ENCODE assay signal across 16 cellular contexts in the genomic region with DNA sequence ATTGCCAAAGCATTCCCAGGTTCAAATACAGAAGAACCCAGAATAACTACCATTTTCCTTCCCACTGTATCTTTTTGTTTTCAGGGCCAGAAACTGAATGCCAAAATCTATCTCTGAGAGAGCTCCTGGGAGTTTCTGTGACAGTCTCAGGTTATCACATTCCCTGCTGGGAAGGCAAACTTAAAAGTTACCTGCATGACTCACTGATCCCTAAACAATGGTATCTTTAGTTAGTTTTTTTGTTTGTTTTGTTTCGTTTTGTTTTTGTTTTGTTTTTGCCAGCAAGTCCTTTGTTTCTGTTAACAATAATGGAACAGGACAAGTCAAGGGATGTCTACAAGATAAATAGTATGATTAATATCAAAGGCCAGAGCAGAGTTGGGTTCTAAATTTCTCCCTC. TPM values are rescaled to one million over a fixed set of nuclear protein-coding genes. Genes with fewer than 3 reads are reported as not detected.
DNase-seq lines count a peak whose midpoint lies in the region; TF ChIP-seq lines count a peak whose summit lies in the region.
"Had no signal": no experiment of that assay in that cellular context is flagged by ENCODE, and none has a peak within 500 bp of the region (broad histone marks: within the 10 kb centered on the region; RNA-seq: fewer than 3 reads in every experiment).

No MANE protein-coding gene starts in this region.

- peak overlapping the region; percentile 36; the same call in 1 of the 2 replicates for H3K27ac ChIP-seq in C4-2B
- no peak overlapping the region for H3K27ac ChIP-seq in HUES6 (ENCODE audit: low read depth, low read length)
- H3K27ac ChIP-seq in endodermal cell (ENCODE audit: low read depth, low read length) = no peak overlapping the region
- H3K27ac ChIP-seq in mesendoderm (ENCODE audit: low read depth, low read length) = peak overlapping the region; percentile 64
- H3K27ac ChIP-seq in WERI-Rb-1 = no peak overlapping the region
- H3K27ac ChIP-seq: HL-60 had no signal

- no peak overlapping the region for H2BK120ac ChIP-seq in mesendoderm (ENCODE audit: low read depth, low read length)

- no peak overlapping the region for H3K23ac ChIP-seq in mesendoderm (ENCODE audit: low read length)

- H4K8ac ChIP-seq in mesendoderm (ENCODE audit: low read depth, low read length) = no peak overlapping the region

- H3K9me3 ChIP-seq in HUES6 (ENCODE audit: control insufficient read depth, insufficient read depth, low read depth, low read length) = no peaks in the 10 kb centered on the region
- peaks cover 7% of the 10 kb centered on the region for H3K9me3 ChIP-seq in endodermal cell (ENCODE audit: control insufficient read depth, low read length)
- no peaks in the 10 kb centered on the region for H3K9me3 ChIP-seq in WERI-Rb-1 (ENCODE audit: severe bottlenecking)
- H3K9me3 ChIP-seq: Caco-2 had no signal

- peaks cover 5% of the 10 kb centered on the region for H3K9me3 Mint-ChIP-seq in endodermal cell
- no peaks in the 10 kb centered on the region for H3K9me3 Mint-ChIP-seq in activated CD4-positive, alpha-beta T cell treated with anti-CD3 and anti-CD28 coated beads, Interleukin-2, amount 10 ng/mL, durations not matched to agents 24 days and 14 days
- H3K9me3 Mint-ChIP-seq: CD8-positive, alpha-beta memory T cell had no signal

- no peak overlapping the region for H2BK5ac ChIP-seq in mesendoderm (ENCODE audit: low read length)

- H3K56ac ChIP-seq in mesendoderm (ENCODE audit: low read length) = peak overlapping the region; percentile 69

- DNase-seq in endodermal cell = peak; percentile 57
- peak; percentile 79 for DNase-seq in mesendoderm
- DNase-seq in activated CD4-positive, alpha-beta T cell treated with anti-CD3 and anti-CD28 coated beads, Interleukin-2, amount 10 ng/mL, durations not matched to agents 24 days and 14 days = no peak
- DNase-seq in central memory CD4-positive, alpha-beta T cell = no peak
- DNase-seq in WERI-Rb-1 = no peak
- no peak for DNase-seq in kidney tubule cell (ENCODE audit: low spot score)
- DNase-seq: C1 segment of cervical spinal cord; Caco-2; CD8-positive, alpha-beta memory T cell; DND-41; GDM1; HCEC 1CT had no signal

- H3K18ac ChIP-seq in mesendoderm (ENCODE audit: low read length) = peak overlapping the region; percentile 25

- peaks cover 29% of the 10 kb centered on the region for H3K36me3 Mint-ChIP-seq in endodermal cell (ENCODE audit: low read depth)
- H3K36me3 Mint-ChIP-seq in activated CD4-positive, alpha-beta T cell treated with anti-CD3 and anti-CD28 coated beads, Interleukin-2, amount 10 ng/mL, durations not matched to agents 24 days and 14 days (ENCODE audit: low read depth) = peaks cover 12% of the 10 kb centered on the region

- H3K4me3 ChIP-seq in HUES6 (ENCODE audit: low read depth, low read length) = no peak overlapping the region
- peak overlapping the region; percentile 19 for H3K4me3 ChIP-seq in endodermal cell (ENCODE audit: low read length)
- no peak overlapping the region for H3K4me3 ChIP-seq in mesendoderm (ENCODE audit: low read length)
- H3K4me3 ChIP-seq in WERI-Rb-1 (ENCODE audit: low read depth, low read length) = no peak overlapping the region

- H2AK5ac ChIP-seq in mesendoderm (ENCODE audit: low read length) = no peak overlapping the region

- H3K4ac ChIP-seq in mesendoderm (ENCODE audit: low read depth, low read length) = no peak overlapping the region

- H3K4me1 ChIP-seq in HUES6 (ENCODE audit: control insufficient read depth, insufficient read depth, low read length) (peaks cover 14% of the 10 kb centered on the region), endodermal cell (ENCODE audit: control insufficient read depth, insufficient read depth, low read length) (peaks cover 15% of the 10 kb centered on the region), mesendoderm (ENCODE audit: control insufficient read depth, low read depth, low read length) (peaks cover 10% of the 10 kb centered on the region)

- peak overlapping the region; percentile 95 for H3K27ac Mint-ChIP-seq in endodermal cell
- no peak overlapping the region for H3K27ac Mint-ChIP-seq in activated CD4-positive, alpha-beta T cell treated with anti-CD3 and anti-CD28 coated beads, Interleukin-2, amount 10 ng/mL, durations not matched to agents 24 days and 14 days
- H3K27ac Mint-ChIP-seq: B cell; CD8-positive, alpha-beta memory T cell had no signal

- no peak overlapping the region for H2BK15ac ChIP-seq in mesendoderm (replicated peaks; ENCODE audit: low read depth)

- WGBS in endodermal cell (ENCODE audit: insufficient coverage in 1 of 2, insufficient read length in 1 of 2), 2 experiments = 17 to 57% methylated on average over 1 of the region's 1 CpG
- whole genome bisulfite sequencing in mesendoderm (ENCODE audit: extremely low coverage, insufficient coverage, low lambda C conversion rate) = no CpG with 5 or more reads among the region's 1 CpG

- H3K79me2 ChIP-seq in mesendoderm (ENCODE audit: control insufficient read depth, insufficient read depth, low read length) = no peaks in the 10 kb centered on the region

- H3K79me1 ChIP-seq in mesendoderm (ENCODE audit: low read length) = peaks cover 4% of the 10 kb centered on the region

- no peaks in the 10 kb centered on the region for H3K27me3 ChIP-seq in HUES6 (ENCODE audit: control insufficient read depth, insufficient read depth, low read length)
- no peaks in the 10 kb centered on the region for H3K27me3 ChIP-seq in endodermal cell (ENCODE audit: control insufficient read depth, insufficient read depth, low read length, poor library complexity, severe bottlenecking)
- H3K27me3 ChIP-seq in mesendoderm (ENCODE audit: insufficient read depth, low read length, poor library complexity) = no peaks in the 10 kb centered on the region
- H3K27me3 ChIP-seq in WERI-Rb-1 (ENCODE audit: insufficient read depth, low read depth, severe bottlenecking) = no peaks in the 10 kb centered on the region

- H3K4me3 Mint-ChIP-seq in endodermal cell = no peak overlapping the region
- no peak overlapping the region for H3K4me3 Mint-ChIP-seq in activated CD4-positive, alpha-beta T cell treated with anti-CD3 and anti-CD28 coated beads, Interleukin-2, amount 10 ng/mL, durations not matched to agents 24 days and 14 days
- H3K4me3 Mint-ChIP-seq: B cell; CD8-positive, alpha-beta memory T cell had no signal

- TF ChIP-seq CTCF in C4-2B (conservative IDR thresholded peaks at IDR 0.05) (no peak), endodermal cell (conservative IDR thresholded peaks at IDR 0.05) (no peak), WERI-Rb-1 (IDR thresholded peaks at IDR 0.05; ENCODE audit: low read depth, low read length) (no peak)

- peaks cover 37% of the 10 kb centered on the region for H3K4me1 Mint-ChIP-seq in endodermal cell
- H3K4me1 Mint-ChIP-seq in activated CD4-positive, alpha-beta T cell treated with anti-CD3 and anti-CD28 coated beads, Interleukin-2, amount 10 ng/mL, durations not matched to agents 24 days and 14 days = no peaks in the 10 kb centered on the region
- H3K4me1 Mint-ChIP-seq: B cell had no signal

- peak overlapping the region; percentile 6 for H3K4me2 ChIP-seq in mesendoderm (ENCODE audit: low read length)

- no peak overlapping the region for H4K5ac ChIP-seq in mesendoderm (ENCODE audit: low read length)

- H3K36me3 ChIP-seq in HUES6 (ENCODE audit: control insufficient read depth, insufficient read depth, low read length) (peaks cover 29% of the 10 kb centered on the region), endodermal cell (ENCODE audit: control insufficient read depth, insufficient read depth, low read length) (peaks cover 15% of the 10 kb centered on the region), mesendoderm (ENCODE audit: control insufficient read depth, insufficient read depth, low read length) (no peaks in the 10 kb centered on the region), WERI-Rb-1 (peaks cover 70% of the 10 kb centered on the region)

- H3K9ac ChIP-seq in HUES6 (ENCODE audit: low read length) = peak overlapping the region; percentile 16
- H3K9ac ChIP-seq in endodermal cell (ENCODE audit: extremely low read depth, low read length, poor library complexity, severe bottlenecking) = peak overlapping the region; percentile 29
- no peak overlapping the region for H3K9ac ChIP-seq in mesendoderm (ENCODE audit: low read length)

- no peaks in the 10 kb centered on the region for H3K27me3 Mint-ChIP-seq in endodermal cell (ENCODE audit: insufficient read depth)
- H3K27me3 Mint-ChIP-seq in activated CD4-positive, alpha-beta T cell treated with anti-CD3 and anti-CD28 coated beads, Interleukin-2, amount 10 ng/mL, durations not matched to agents 24 days and 14 days = no peaks in the 10 kb centered on the region
- H3K27me3 Mint-ChIP-seq: B cell; CD8-positive, alpha-beta memory T cell had no signal

- intact Hi-C loops in activated CD4-positive, alpha-beta T cell treated with anti-CD3 and anti-CD28 coated beads, Interleukin-2, amount 10 ng/mL, durations not matched to agents 24 days and 14 days (cut with micrococcal nuclease) = no loop called here

RNA-seq across cellular contexts. Expression of gene PAPSS1, which starts 34.3 kb away (rescaled TPM):
- total RNA-seq in endodermal cell = 100 to 1,000 TPM; 128 to 164 TPM
- 100 TPM for polyA plus RNA-seq in endodermal cell (2013, experiment 1 of 2)
- 91.6 TPM for polyA plus RNA-seq in endodermal cell (2013, experiment 2 of 2)
- 35.1 TPM for polyA plus RNA-seq in mesendoderm (2013, experiment 1 of 2)
- polyA plus RNA-seq in mesendoderm (2013, experiment 2 of 2) = 41.9 TPM
- 31.1 and 31.2 TPM in 2 replicates for total RNA-seq in activated CD4-positive, alpha-beta T cell treated with anti-CD3 and anti-CD28 coated beads, Interleukin-2, amount 10 ng/mL, durations not matched to agents 24 days and 14 days

Comparison
In these comparisons a context has a peak if more than half of its experiments do, and no peak if none do; other contexts are left out.
1. H3K27ac ChIP-seq: peak in C4-2B (single experiment) and mesendoderm (single experiment); none in HUES6 (single experiment), endodermal cell (single experiment) and WERI-Rb-1 (single experiment).
2. DNase-seq: peak in endodermal cell (single experiment) and mesendoderm (single experiment); none in activated CD4-positive, alpha-beta T cell treated with anti-CD3 and anti-CD28 coated beads, Interleukin-2, amount 10 ng/mL, durations not matched to agents 24 days and 14 days (single experiment), central memory CD4-positive, alpha-beta T cell (single experiment), WERI-Rb-1 (single experiment) and kidney tubule cell (single experiment).